In the genomic region with DNA sequence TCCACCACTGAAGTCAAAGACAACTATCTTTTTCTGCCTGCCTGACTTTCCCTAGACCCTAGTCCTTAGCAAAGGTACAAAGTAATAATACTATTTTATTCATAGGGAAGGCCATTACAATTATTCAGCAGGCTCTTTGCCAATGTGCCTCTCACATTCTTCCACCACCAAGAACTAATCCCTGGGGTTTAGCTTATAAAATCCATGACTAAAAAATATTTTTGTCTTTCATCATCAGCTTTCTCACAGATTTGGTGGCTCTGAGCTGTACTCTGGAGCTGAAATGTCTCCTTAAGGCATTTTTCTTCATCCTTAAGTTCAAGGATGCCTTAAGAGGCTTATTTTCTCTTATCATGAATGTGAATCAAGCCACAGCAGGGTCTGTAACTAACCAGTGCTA, we compare ENCODE assay signal across 20 cellular contexts.
DNase-seq lines count a peak whose midpoint lies in the region; ATAC-seq, FAIRE-seq and TF ChIP-seq lines count a peak whose summit lies in the region.
"Had no signal": no experiment of that assay in that cellular context is flagged by ENCODE, and none has a peak within 500 bp of the region (broad histone marks: within the 10 kb centered on the region; RNA-seq: fewer than 3 reads in every experiment).

No MANE protein-coding gene starts in this region.

- no peak overlapping the region for H3K9ac ChIP-seq in astrocyte (ENCODE audit: low read length)

- H3K4me1 ChIP-seq in astrocyte (ENCODE audit: insufficient read depth, low read length), result no peaks in the 10 kb centered on the region
- H3K4me1 ChIP-seq: vagina had no signal

- H3K9me3 ChIP-seq in astrocyte (ENCODE audit: insufficient read depth, low read depth, low read length), result peaks cover 7% of the 10 kb centered on the region
- H3K9me3 ChIP-seq: gastroesophageal sphincter, vagina had no signal

- H3K4me3 Mint-ChIP-seq in astrocyte (ENCODE audit: unreplicated experiment), result no peak overlapping the region
- H3K4me3 Mint-ChIP-seq: stimulated activated naive CD8-positive, alpha-beta T cell treated with anti-CD3 and anti-CD28 coated beads, Interleukin-15, amount 100 ng/mL, for 72 hours had no signal

- no peaks in the 10 kb centered on the region for H4K20me1 ChIP-seq in astrocyte (ENCODE audit: insufficient read depth, low read length)

- no peaks in the 10 kb centered on the region for H3K36me3 ChIP-seq in astrocyte (ENCODE audit: insufficient read depth, low read length)
- H3K36me3 ChIP-seq: gastroesophageal sphincter, vagina had no signal

- H3K9me3 Mint-ChIP-seq in astrocyte (ENCODE audit: unreplicated experiment), result peaks cover 3% of the 10 kb centered on the region

- H3K27ac Mint-ChIP-seq in astrocyte (ENCODE audit: unreplicated experiment), result no peak overlapping the region
- H3K27ac Mint-ChIP-seq: stimulated activated naive CD8-positive, alpha-beta T cell treated with anti-CD3 and anti-CD28 coated beads, Interleukin-15, amount 100 ng/mL, for 72 hours had no signal

- no peak overlapping the region for H2AFZ ChIP-seq in astrocyte (ENCODE audit: low read depth, low read length)

- FAIRE-seq in astrocyte (lab: Jason Lieb, UNC), result no peak

- no peaks in the 10 kb centered on the region for H3K4me1 Mint-ChIP-seq in astrocyte (ENCODE audit: low read depth, unreplicated experiment)
- H3K4me1 Mint-ChIP-seq: stimulated activated naive CD8-positive, alpha-beta T cell treated with anti-CD3 and anti-CD28 coated beads, Interleukin-15, amount 100 ng/mL, for 72 hours had no signal

- H3K4me3 ChIP-seq in astrocyte (ENCODE audit: insufficient read depth, low read depth, low read length), result no peak overlapping the region
- no peak overlapping the region for H3K4me3 ChIP-seq in fibroblast of the aortic adventitia (ENCODE audit: low read depth, low read length)
- no peak overlapping the region for H3K4me3 ChIP-seq in retinal pigment epithelial cell (ENCODE audit: low read length)
- H3K4me3 ChIP-seq: gastroesophageal sphincter, lung, vagina had no signal

- no peak overlapping the region for H3K27ac ChIP-seq in astrocyte (ENCODE audit: low read depth, low read length)
- H3K27ac ChIP-seq: gastroesophageal sphincter, vagina, VCaP had no signal

- no peak for ATAC-seq in GM21526 (IDR thresholded peaks at IDR 0.05; ENCODE audit: low FRiP score, unreplicated experiment)
- ATAC-seq in HG03439 (IDR thresholded peaks at IDR 0.05; ENCODE audit: unreplicated experiment), result no peak
- no peak for ATAC-seq in GM21528 (IDR thresholded peaks at IDR 0.05; ENCODE audit: low FRiP score, unreplicated experiment)
- ATAC-seq: gastroesophageal sphincter; stimulated activated naive CD8-positive, alpha-beta T cell treated with anti-CD3 and anti-CD28 coated beads, Interleukin-15, amount 100 ng/mL, for 72 hours had no signal

- H3K27me3 ChIP-seq in astrocyte (ENCODE audit: insufficient read depth, low read length), result no peaks in the 10 kb centered on the region
- H3K27me3 ChIP-seq: gastroesophageal sphincter, vagina had no signal

- no peaks in the 10 kb centered on the region for H3K79me2 ChIP-seq in astrocyte (ENCODE audit: insufficient read depth, low read length)

- TF ChIP-seq CTCF in astrocyte (IDR thresholded peaks at IDR 0.05; ENCODE audit: insufficient read depth, low read depth, low read length) (no peak), fibroblast of the aortic adventitia (IDR thresholded peaks at IDR 0.05; ENCODE audit: insufficient read depth, low read length) (no peak), retinal pigment epithelial cell (conservative IDR thresholded peaks at IDR 0.05; ENCODE audit: low read depth, low read length) (no peak)

- H3K4me2 ChIP-seq in astrocyte (ENCODE audit: low read length), result no peak overlapping the region

- no peaks in the 10 kb centered on the region for H3K27me3 Mint-ChIP-seq in astrocyte (ENCODE audit: low read depth, unreplicated experiment)
- H3K27me3 Mint-ChIP-seq: stimulated activated naive CD8-positive, alpha-beta T cell treated with anti-CD3 and anti-CD28 coated beads, Interleukin-15, amount 100 ng/mL, for 72 hours had no signal

- H3K36me3 Mint-ChIP-seq in astrocyte (ENCODE audit: low read depth, unreplicated experiment), result no peaks in the 10 kb centered on the region

- DNase-seq in ELR (ENCODE audit: low read depth) (peak; percentile 11), astrocyte (ENCODE audit: low read depth) (peak; percentile 24), fibroblast of the aortic adventitia (ENCODE audit: low read depth) (peak; percentile 80), retinal pigment epithelial cell (ENCODE audit: low read depth) (peak; percentile 88), NCI-H146 treated with DMSO at 0.1 percent for 48 hours (lab: John Stamatoyannopoulos, UW; ENCODE audit: unreplicated experiment) (no peak)
- DNase-seq: activated CD4-positive, alpha-beta T cell treated with anti-CD3 and anti-CD28 coated beads, Interleukin-2, amount 50 U/mL, for 48 hours; activated naive CD4-positive, alpha-beta T cell treated with Interleukin-2 at 50 U/mL for 16 hours; central memory CD4-positive, alpha-beta T cell; COR-L47; NCI-H1694; NCI-H345; stimulated activated naive CD8-positive, alpha-beta T cell treated with anti-CD3 and anti-CD28 coated beads, Interleukin-15, amount 100 ng/mL, for 72 hours; T-helper 1 cell had no signal
